In the genomic region with DNA sequence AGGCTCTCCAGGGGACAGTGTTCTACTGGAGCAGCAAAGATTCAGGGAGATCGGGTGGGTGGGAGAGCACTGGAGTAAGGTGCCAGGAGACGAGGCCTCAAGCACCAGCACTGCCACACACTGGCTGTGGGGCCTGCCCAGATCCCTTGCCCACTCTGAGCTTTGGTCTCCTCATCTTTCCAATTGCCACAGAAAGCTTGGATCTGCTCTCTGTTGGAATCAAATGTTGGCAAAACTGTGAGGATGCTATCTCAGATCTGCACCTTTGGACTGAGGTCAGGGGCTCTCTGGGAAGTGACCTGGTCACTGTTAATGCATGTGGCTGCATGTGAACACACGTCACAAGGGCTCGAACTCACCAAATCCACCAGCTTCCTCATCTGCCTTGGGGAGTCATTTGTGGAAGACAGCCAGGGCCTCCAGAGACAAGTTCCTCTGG, we compare ENCODE assay signal across 36 cellular contexts. TPM values are rescaled to one million over a fixed set of nuclear protein-coding genes. Genes with fewer than 3 reads are reported as not detected.
"Had no signal": no experiment of that assay in that cellular context is flagged by ENCODE, and none has a peak within 500 bp of the region (broad histone marks: within the 10 kb centered on the region; RNA-seq: fewer than 3 reads in every experiment).

No MANE protein-coding gene starts in this region.

- ATAC-seq: heart right ventricle; left cardiac atrium; left lung; mucosa of descending colon; naive thymus-derived CD4-positive, alpha-beta T cell; natural killer cell treated with Interleukin-12 subunit alpha and Interleukin-12 subunit beta and Interleukin-15 and Interleukin-18, amount 100 ng/mL, for 72 hours; pancreas; right cardiac atrium; stimulated activated memory B cell treated with anti-CD40 and anti-IgM and Interleukin-4, amounts not matched to agents 10 μg/mL and 1 μg/mL and 100 μg/mL, for 72 hours; stimulated activated naive CD8-positive, alpha-beta T cell treated with anti-CD3 and anti-CD28 coated beads, Interleukin-15, amount 100 ng/mL, for 72 hours had no signal

- H3K9me3 ChIP-seq: heart right ventricle, left lung, mucosa of descending colon, pancreas, prostate gland, sigmoid colon, testis, thyroid gland, transverse colon, upper lobe of left lung, vagina had no signal

- FAIRE-seq: keratinocyte, pancreas had no signal

- H3K27ac ChIP-seq: heart right ventricle, left lung, pancreas, prostate gland, sigmoid colon, testis, thyroid gland, transverse colon, upper lobe of left lung, vagina had no signal

- H3K27me3 ChIP-seq: hepatocyte, left lung, pancreas, sigmoid colon, testis, thyroid gland, transverse colon, upper lobe of left lung, vagina had no signal

- H3K4me3 ChIP-seq: heart right ventricle, hepatocyte, left lung, lung, mucosa of descending colon, pancreas, prostate gland, sigmoid colon, smooth muscle cell, testis, thyroid gland, transverse colon, upper lobe of left lung, vagina had no signal

- H3K36me3 ChIP-seq: heart right ventricle, left lung, pancreas, prostate gland, sigmoid colon, thyroid gland, transverse colon, upper lobe of left lung, vagina had no signal

- DNase-seq: heart right ventricle; kidney glomerular epithelial cell; left cardiac atrium; left lung; midbrain; mucosa of descending colon; naive thymus-derived CD4-positive, alpha-beta T cell; nucleus accumbens; pancreas; retina; right cardiac atrium; sigmoid colon; stimulated activated CD4-positive, alpha-beta T cell treated with anti-CD3 and anti-CD28 coated beads, Interleukin-1b, Interleukin-23, amount 100 ng/mL, for 48 hours; stimulated activated CD4-positive, alpha-beta T cell treated with anti-CD3 and anti-CD28 coated beads, Interleukin-2, amount 100 ng/mL, for 48 hours; stimulated activated CD4-positive, alpha-beta T cell treated with anti-CD3 and anti-CD28 coated beads, Interleukin-4, amount 100 ng/mL, for 4 hours; stimulated activated CD8-positive, alpha-beta memory T cell treated with anti-CD3 and anti-CD28 coated beads, Interleukin-4, amount 100 ng/mL, for 48 hours; stimulated activated naive CD4-positive, alpha-beta T cell treated with Interleukin-2 at 50 U/mL for 16 hours; stimulated activated naive CD8-positive, alpha-beta T cell treated with anti-CD3 and anti-CD28 coated beads, Interleukin-15, amount 100 ng/mL, for 72 hours; testis; thyroid gland; transverse colon; upper lobe of left lung had no signal

- H3K4me1 ChIP-seq: heart right ventricle, left lung, pancreas, prostate gland, sigmoid colon, testis, upper lobe of left lung, vagina had no signal

RNA-seq across cellular contexts. Expression of gene RIPPLY1, which starts 1.3 kb away (rescaled TPM):
- total RNA-seq: heart right ventricle; hepatocyte; left cardiac atrium; left lung; lower leg skin; lung; mesenteric fat pad; mucosa of descending colon; myocyte; naive thymus-derived CD4-positive, alpha-beta T cell; natural killer cell treated with Interleukin-12 subunit alpha and Interleukin-12 subunit beta and Interleukin-15 and Interleukin-18, amount 100 ng/mL, for 72 hours; osteoblast; pancreas; prostate gland; right cardiac atrium; sigmoid colon; smooth muscle cell; testis; thyroid gland; transverse colon; upper lobe of left lung; urinary bladder; vagina had no signal
- polyA plus RNA-seq: keratinocyte, lung, right cardiac atrium, smooth muscle cell, urinary bladder had no signal

RNA-seq across cellular contexts. Expression of gene CLDN2, which starts 18.4 kb away (rescaled TPM):
- total RNA-seq: heart right ventricle; lower leg skin; myocyte; naive thymus-derived CD4-positive, alpha-beta T cell; natural killer cell treated with Interleukin-12 subunit alpha and Interleukin-12 subunit beta and Interleukin-15 and Interleukin-18, amount 100 ng/mL, for 72 hours; osteoblast; right cardiac atrium; sigmoid colon; testis; urinary bladder; vagina had no signal
- polyA plus RNA-seq: keratinocyte; naive thymus-derived CD4-positive, alpha-beta T cell; neural cell; urinary bladder had no signal
